In genomic region chr16:46918905-46919792, GRCh38 we compare ENCODE assay signal across 1 cellular context.
TF ChIP-seq lines count a peak whose summit lies in the region.

No MANE protein-coding gene starts in this region.

TF ChIP-seq in HepG2, 621 proteins besides CTCF, POLR2A, EP300 and RAD21 (continued from another document and continues in another):
- TF ChIP-seq ZNF142 (CRISPR knock-in tag; IDR thresholded peaks at IDR 0.05), result no peak; the same call in 1 of the 2 replicates
- TF ChIP-seq ZNF660 (CRISPR knock-in tag; IDR thresholded peaks at IDR 0.05; ENCODE audit: borderline replicate concordance, low read depth), result no peak
- no peak for TF ChIP-seq HHEX (CRISPR knock-in tag; IDR thresholded peaks at IDR 0.05)
- peak; percentile 98 for TF ChIP-seq SKIL (CRISPR knock-in tag; IDR thresholded peaks at IDR 0.05; ENCODE audit: borderline replicate concordance)
- no peak for TF ChIP-seq KIAA2018 (CRISPR knock-in tag; IDR thresholded peaks at IDR 0.05; ENCODE audit: borderline replicate concordance)
- no peak for TF ChIP-seq ZNF430 (CRISPR knock-in tag; IDR thresholded peaks at IDR 0.05)
- peak; percentile 88 for TF ChIP-seq HNF4A (CRISPR knock-in tag; IDR thresholded peaks at IDR 0.05)
- 0 out of 2 replicates have a peak, but pooled peaks have one; percentile 42 for TF ChIP-seq ZNF878 (CRISPR knock-in tag; IDR thresholded peaks at IDR 0.05)
- no peak for TF ChIP-seq GMEB2 (CRISPR knock-in tag; IDR thresholded peaks at IDR 0.05; ENCODE audit: low read depth)
- TF ChIP-seq BRCA1 (CRISPR knock-in tag; IDR thresholded peaks at IDR 0.05), result no peak
- TF ChIP-seq ZNF335 (CRISPR knock-in tag; IDR thresholded peaks at IDR 0.05), result no peak
- TF ChIP-seq ZNF253 (CRISPR knock-in tag; IDR thresholded peaks at IDR 0.05; ENCODE audit: borderline replicate concordance), result no peak
- no peak for TF ChIP-seq NFAT5 (CRISPR knock-in tag; IDR thresholded peaks at IDR 0.05)
- peak; percentile 92 for TF ChIP-seq SKI (IDR thresholded peaks at IDR 0.05; ENCODE audit: partially characterized antibody)
- TF ChIP-seq TBX2 (CRISPR knock-in tag; IDR thresholded peaks at IDR 0.05; ENCODE audit: borderline replicate concordance), result peak; percentile 98
- TF ChIP-seq ARID5B (CRISPR knock-in tag; IDR thresholded peaks at IDR 0.05), result peak; percentile 86
- TF ChIP-seq ZNF30 (CRISPR knock-in tag; IDR thresholded peaks at IDR 0.05), result no peak
- TF ChIP-seq SSRP1 (CRISPR knock-in tag; IDR thresholded peaks at IDR 0.05), result peak; percentile 84
- no peak for TF ChIP-seq HES4 (CRISPR knock-in tag; IDR thresholded peaks at IDR 0.05; ENCODE audit: borderline replicate concordance)
